Comparison of ENCODE assay signal across 33 cellular contexts in genomic region chr4:1762264-1763010, GRCh38. TPM values are rescaled to one million over a fixed set of nuclear protein-coding genes. Genes with fewer than 3 reads are reported as not detected.
"Had no signal": no experiment of that assay in that cellular context is flagged by ENCODE, and none has a peak within 500 bp of the region (broad histone marks: within the 10 kb centered on the region; RNA-seq: fewer than 3 reads in every experiment).

No MANE protein-coding gene starts in this region.

- H3K27ac Mint-ChIP-seq: activated CD4-positive, alpha-beta T cell treated with anti-CD3 and anti-CD28 coated beads, Interleukin-2, amount 10 ng/mL, durations not matched to agents 24 days and 14 days; activated CD8-positive, alpha-beta T cell treated with anti-CD3 and anti-CD28 coated beads for 36 hours; activated naive CD8-positive, alpha-beta T cell treated with anti-CD3 and anti-CD28 coated beads, Interleukin-2, amount 10 ng/mL, durations not matched to agents 7 days and 5 days; activated T-cell treated with anti-CD3 and anti-CD28 coated beads, Interleukin-2, amount 50 U/mL, for 72 hours; activated T-helper 17 cell treated with anti-CD3 and anti-CD28 coated beads, Interleukin-2, amount 50 U/mL, for 72 hours had no signal

- DNase-seq: activated CD4-positive, alpha-beta T cell treated with anti-CD3 and anti-CD28 coated beads for 1 hour; activated CD4-positive, alpha-beta T cell treated with anti-CD3 and anti-CD28 coated beads, Interleukin-2, amount 10 ng/mL, durations not matched to agents 24 days and 14 days; activated CD4-positive, alpha-beta T cell treated with anti-CD3 and anti-CD28 coated beads, Interleukin-2, amount 50 U/mL, for 4 hours; activated CD4-positive, CD25-positive, alpha-beta regulatory T cell; activated CD8-positive, alpha-beta T cell treated with anti-CD3 and anti-CD28 coated beads for 36 hours; activated effector memory CD4-positive, alpha-beta T cell treated with anti-CD3 and anti-CD28 coated beads, Interleukin-2, amount 50 U/mL, for 16 hours; activated naive CD4-positive, alpha-beta T cell; activated naive CD4-positive, alpha-beta T cell treated with anti-CD3 and anti-CD28 coated beads, Interleukin-2, amount 50 U/mL, for 16 hours; activated naive CD8-positive, alpha-beta T cell treated with anti-CD3 and anti-CD28 coated beads, Interleukin-2, amount 10 ng/mL, durations not matched to agents 7 days and 5 days; activated T-cell treated with anti-CD3 and anti-CD28 coated beads, Interleukin-2, amount 50 U/mL, for 1 hour; activated T-cell treated with anti-CD3 and anti-CD28 coated beads, Interleukin-2, amount 50 U/mL, for 72 hours; MM.1S; NCI-H1092; NCI-H1436 treated with DMSO at 0.1 percent for 48 hours; NCI-H1694 treated with DMSO at 0.1 percent for 48 hours; NCI-H2029; NCI-H2107; NCI-H2171; NCI-H510A; NCI-H748 treated with DMSO at 0.1 percent for 48 hours; NK-92 treated with Interleukin-12 subunit alpha and Interleukin-12 subunit beta, amount 100 ng/mL, for 24 hours; PC-9; Right ventricle myocardium superior; SW 1271; T-helper 1 cell; T-helper 2 cell; T-helper 9 cell had no signal

- H3K27me3 ChIP-seq: ascending aorta had no signal

- H3K36me3 Mint-ChIP-seq: activated naive CD8-positive, alpha-beta T cell treated with anti-CD3 and anti-CD28 coated beads, Interleukin-2, amount 10 ng/mL, durations not matched to agents 7 days and 5 days had no signal

- H2AFZ ChIP-seq: PC-9 had no signal

- H3K9me3 ChIP-seq: ascending aorta, breast epithelium had no signal

- FAIRE-seq: RCC 7860 had no signal

- H3K9me3 Mint-ChIP-seq: activated CD4-positive, alpha-beta T cell treated with anti-CD3 and anti-CD28 coated beads, Interleukin-2, amount 10 ng/mL, durations not matched to agents 24 days and 14 days; activated CD8-positive, alpha-beta T cell treated with anti-CD3 and anti-CD28 coated beads for 36 hours; activated naive CD8-positive, alpha-beta T cell treated with anti-CD3 and anti-CD28 coated beads, Interleukin-2, amount 10 ng/mL, durations not matched to agents 7 days and 5 days; activated T-cell treated with anti-CD3 and anti-CD28 coated beads, Interleukin-2, amount 50 U/mL, for 72 hours; activated T-helper 17 cell treated with anti-CD3 and anti-CD28 coated beads, Interleukin-2, amount 50 U/mL, for 72 hours had no signal

- H3K27ac ChIP-seq: ascending aorta, breast epithelium, PC-9, VCaP had no signal

- H3K4me3 ChIP-seq: PC-9 had no signal

- ATAC-seq: activated CD8-positive, alpha-beta T cell treated with anti-CD3 and anti-CD28 coated beads for 36 hours; activated T-cell treated with anti-CD3 and anti-CD28 coated beads, Interleukin-2, amount 50 U/mL, for 72 hours; activated T-helper 17 cell treated with anti-CD3 and anti-CD28 coated beads, Interleukin-2, amount 50 U/mL, for 72 hours had no signal

- H3K36me3 ChIP-seq: ascending aorta, breast epithelium had no signal

- H3K4me1 Mint-ChIP-seq: activated T-helper 17 cell treated with anti-CD3 and anti-CD28 coated beads, Interleukin-2, amount 50 U/mL, for 72 hours had no signal

- H3K4me3 Mint-ChIP-seq: activated CD4-positive, alpha-beta T cell treated with anti-CD3 and anti-CD28 coated beads, Interleukin-2, amount 10 ng/mL, durations not matched to agents 24 days and 14 days; activated CD8-positive, alpha-beta T cell treated with anti-CD3 and anti-CD28 coated beads for 36 hours; activated naive CD8-positive, alpha-beta T cell treated with anti-CD3 and anti-CD28 coated beads, Interleukin-2, amount 10 ng/mL, durations not matched to agents 7 days and 5 days; activated T-cell treated with anti-CD3 and anti-CD28 coated beads, Interleukin-2, amount 50 U/mL, for 72 hours; activated T-helper 17 cell treated with anti-CD3 and anti-CD28 coated beads, Interleukin-2, amount 50 U/mL, for 72 hours had no signal

- H3K4me2 ChIP-seq: PC-9 had no signal

RNA-seq across cellular contexts. Expression of gene FGFR3, which starts 30.7 kb away (rescaled TPM):
- total RNA-seq: OCI-LY7 had no signal
